In the genomic region with DNA sequence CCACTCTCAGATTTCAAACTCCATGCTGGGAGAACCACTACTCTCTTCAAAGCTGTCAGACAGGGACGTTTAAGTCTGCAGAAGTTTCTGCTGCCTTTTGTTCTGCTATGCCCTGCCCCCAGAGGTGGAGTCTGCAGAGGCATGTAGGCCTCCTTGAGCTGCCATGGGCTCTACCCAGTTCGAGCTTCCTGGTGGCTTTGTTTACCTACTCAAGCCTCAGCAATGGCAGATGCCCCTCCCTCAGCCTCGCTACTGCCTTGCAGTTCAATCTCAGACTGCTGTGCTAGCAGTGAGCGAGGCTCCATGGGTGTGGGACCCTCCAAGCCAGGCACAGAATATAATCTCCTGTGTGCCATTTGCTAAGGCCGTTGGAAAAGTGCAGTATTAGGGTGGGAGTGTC, we compare ENCODE assay signal across 1 cellular context. TPM values are rescaled to one million over a fixed set of nuclear protein-coding genes. Genes with fewer than 3 reads are reported as not detected.
"Had no signal": no experiment of that assay in that cellular context is flagged by ENCODE, and none has a peak within 500 bp of the region (broad histone marks: within the 10 kb centered on the region; RNA-seq: fewer than 3 reads in every experiment).

No MANE protein-coding gene starts in this region.

RNA-seq across cellular contexts. Expression of a gene that starts 51.4 kb away (rescaled TPM):
- total RNA-seq: natural killer cell had no signal
